In the genomic region with DNA sequence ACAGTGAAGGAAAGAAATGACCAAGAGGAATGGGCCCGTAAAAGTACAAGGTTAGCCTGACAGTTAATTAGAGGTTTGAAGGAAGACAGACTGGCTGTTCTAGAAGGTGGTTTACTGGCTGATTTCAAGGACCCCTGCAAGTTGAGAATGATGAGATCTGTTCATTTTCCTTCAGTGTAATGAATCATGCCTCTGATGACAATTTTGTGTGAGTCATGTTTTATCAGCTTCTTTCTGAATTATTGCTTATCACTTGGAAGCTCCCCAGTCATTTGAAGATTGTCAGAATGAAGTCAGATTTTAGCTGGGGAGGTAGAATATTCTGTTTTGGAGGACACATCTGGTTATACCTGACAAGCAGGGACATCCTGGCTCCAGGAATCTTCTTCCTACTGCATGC, we compare ENCODE assay signal across 1 cellular context.
TF ChIP-seq lines count a peak whose summit lies in the region.

No MANE protein-coding gene starts in this region.

TF ChIP-seq in IMR-90, 13 proteins besides CTCF, POLR2A, EP300 and RAD21:
- TF ChIP-seq, protein P1, sequence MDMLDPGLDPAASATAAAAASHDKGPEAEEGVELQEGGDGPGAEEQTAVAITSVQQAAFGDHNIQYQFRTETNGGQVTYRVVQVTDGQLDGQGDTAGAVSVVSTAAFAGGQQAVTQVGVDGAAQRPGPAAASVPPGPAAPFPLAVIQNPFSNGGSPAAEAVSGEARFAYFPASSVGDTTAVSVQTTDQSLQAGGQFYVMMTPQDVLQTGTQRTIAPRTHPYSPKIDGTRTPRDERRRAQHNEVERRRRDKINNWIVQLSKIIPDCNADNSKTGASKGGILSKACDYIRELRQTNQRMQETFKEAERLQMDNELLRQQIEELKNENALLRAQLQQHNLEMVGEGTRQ (IDR thresholded peaks at IDR 0.05; ENCODE audit: low read depth, low read length): no peak
- no peak for TF ChIP-seq BHLHE40 (IDR thresholded peaks at IDR 0.05; ENCODE audit: low read depth, low read length)
- no peak for TF ChIP-seq MXI1 (IDR thresholded peaks at IDR 0.05; ENCODE audit: borderline replicate concordance, low read depth, low read length)
- TF ChIP-seq MAFK (IDR thresholded peaks at IDR 0.05; ENCODE audit: low read depth, low read length): no peak
- TF ChIP-seq RFX5 (IDR thresholded peaks at IDR 0.05; ENCODE audit: low read depth, low read length): no peak
- no peak for TF ChIP-seq SMC3 (IDR thresholded peaks at IDR 0.05; ENCODE audit: low read depth, low read length)
- TF ChIP-seq FOS (IDR thresholded peaks at IDR 0.05; ENCODE audit: low read depth, low read length): no peak
- no peak for TF ChIP-seq CEBPB (IDR thresholded peaks at IDR 0.05; ENCODE audit: low read depth, low read length)
- TF ChIP-seq RCOR1 (IDR thresholded peaks at IDR 0.05; ENCODE audit: insufficient replicate concordance, low read length): no peak
- TF ChIP-seq MAZ (IDR thresholded peaks at IDR 0.05; ENCODE audit: borderline replicate concordance, low read depth, low read length): no peak
- no peak for TF ChIP-seq CHD1 (IDR thresholded peaks at IDR 0.05; ENCODE audit: low read depth, low read length)
